Comparison of ENCODE assay signal across 15 cellular contexts in the genomic region with DNA sequence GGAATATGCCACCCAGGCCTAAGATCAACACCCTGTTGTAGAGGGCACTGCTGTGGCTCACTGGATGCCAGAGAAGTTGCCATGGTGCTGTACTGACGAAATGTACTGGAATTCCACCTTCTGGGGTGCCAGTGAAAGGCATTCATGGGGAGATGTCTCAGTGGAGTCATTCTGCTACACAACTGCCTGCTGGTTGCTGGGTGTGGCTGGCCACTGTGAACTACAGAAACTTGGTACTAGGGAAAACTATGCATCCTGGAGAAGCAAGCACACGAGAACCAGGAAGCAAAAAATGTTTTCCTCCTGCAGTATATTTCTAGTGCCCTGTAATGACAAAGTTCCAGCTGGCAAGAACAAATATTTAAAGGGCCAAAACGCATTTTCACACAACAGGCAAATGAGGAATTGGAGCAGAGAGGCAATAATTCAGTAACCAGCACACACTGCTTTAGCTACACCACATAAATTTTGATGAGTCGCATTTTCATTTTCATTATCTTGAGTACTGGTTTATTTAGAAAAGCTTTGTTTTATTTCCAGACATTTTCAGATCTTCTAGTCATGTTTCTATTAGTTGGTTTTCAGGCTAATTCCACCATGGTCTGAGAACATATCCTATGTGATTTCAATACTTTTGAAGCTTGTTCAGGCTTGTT. TPM values are rescaled to one million over a fixed set of nuclear protein-coding genes. Genes with fewer than 3 reads are reported as not detected.
DNase-seq lines count a peak whose midpoint lies in the region; ATAC-seq and TF ChIP-seq lines count a peak whose summit lies in the region.
"Had no signal": no experiment of that assay in that cellular context is flagged by ENCODE, and none has a peak within 500 bp of the region (broad histone marks: within the 10 kb centered on the region; RNA-seq: fewer than 3 reads in every experiment).

No MANE protein-coding gene starts in this region.

- no peak overlapping the region for H3K4me3 ChIP-seq in Peyer's patch
- H3K4me3 ChIP-seq in upper lobe of left lung: no peak overlapping the region
- H3K4me3 ChIP-seq in sigmoid colon: no peak overlapping the region
- no peak overlapping the region for H3K4me3 ChIP-seq in ascending aorta

- H3K9me3 ChIP-seq in Peyer's patch (no peaks in the 10 kb centered on the region), upper lobe of left lung (no peaks in the 10 kb centered on the region), sigmoid colon (peaks cover 0 to 4% (median 0%) of the 10 kb centered on the region in 4 donors), ascending aorta (no peaks in the 10 kb centered on the region)

- H3K4me1 ChIP-seq in Peyer's patch: no peaks in the 10 kb centered on the region
- peaks cover 6% of the 10 kb centered on the region for H3K4me1 ChIP-seq in foreskin keratinocyte
- peaks cover 0 to 7% (median 0%) of the 10 kb centered on the region in 4 donors for H3K4me1 ChIP-seq in upper lobe of left lung
- H3K4me1 ChIP-seq in sigmoid colon: no peaks in the 10 kb centered on the region
- H3K4me1 ChIP-seq in ascending aorta: no peaks in the 10 kb centered on the region

- H3K36me3 Mint-ChIP-seq in activated T-helper 1 cell treated with anti-CD3 and anti-CD28 coated beads, Interleukin-12 subunit alpha, Interleukin-12 subunit beta, Interleukin-2, Interleukin-4 antibody, amounts not matched to agents 30 ng/mL and 10 ng/mL and 1 ng/mL, durations not matched to agents 14 hours and 24 hours and 36 hours (ENCODE audit: low read depth): no peaks in the 10 kb centered on the region

- TF ChIP-seq EP300 in upper lobe of left lung (IDR thresholded peaks at IDR 0.05) (no peak), sigmoid colon (IDR thresholded peaks at IDR 0.05) (no peak)

- ATAC-seq in GM18867 (IDR thresholded peaks at IDR 0.05; ENCODE audit: unreplicated experiment) (peak; percentile 40), foreskin keratinocyte (peak; percentile 81), upper lobe of left lung (ENCODE audit: low FRiP score in 2 of 2) (peak; percentile 19 to 62)
- ATAC-seq: left cardiac atrium; natural killer cell treated with Interleukin-12 subunit alpha and Interleukin-12 subunit beta and Interleukin-15 and Interleukin-18, amount 100 ng/mL, for 72 hours; sciatic nerve; T-helper 17 cell had no signal

- no peak for TF ChIP-seq POLR2A in Peyer's patch (IDR thresholded peaks at IDR 0.05)
- TF ChIP-seq POLR2A in upper lobe of left lung (IDR thresholded peaks at IDR 0.05): no peak
- TF ChIP-seq POLR2A in sigmoid colon (IDR thresholded peaks at IDR 0.05): no peak

- no peaks in the 10 kb centered on the region for H3K36me3 ChIP-seq in Peyer's patch
- no peaks in the 10 kb centered on the region for H3K36me3 ChIP-seq in upper lobe of left lung
- no peaks in the 10 kb centered on the region for H3K36me3 ChIP-seq in sigmoid colon
- H3K36me3 ChIP-seq in ascending aorta: no peaks in the 10 kb centered on the region

- H3K27ac ChIP-seq in Peyer's patch (peak overlapping the region in 1 of 4 donors; percentile 58), foreskin keratinocyte (no peak overlapping the region), upper lobe of left lung (no peak overlapping the region), sigmoid colon (no peak overlapping the region), ascending aorta (no peak overlapping the region)

- H3K27me3 ChIP-seq in Peyer's patch (no peaks in the 10 kb centered on the region), foreskin keratinocyte (no peaks in the 10 kb centered on the region), upper lobe of left lung (no peaks in the 10 kb centered on the region), sigmoid colon (no peaks in the 10 kb centered on the region), ascending aorta (no peaks in the 10 kb centered on the region)

- H3K4me3 Mint-ChIP-seq in activated T-helper 1 cell treated with anti-CD3 and anti-CD28 coated beads, Interleukin-12 subunit alpha, Interleukin-12 subunit beta, Interleukin-2, Interleukin-4 antibody, amounts not matched to agents 30 ng/mL and 10 ng/mL and 1 ng/mL, durations not matched to agents 14 hours and 24 hours and 36 hours: no peak overlapping the region
- H3K4me3 Mint-ChIP-seq: natural killer cell treated with Interleukin-12 subunit alpha and Interleukin-12 subunit beta and Interleukin-15 and Interleukin-18, amount 100 ng/mL, for 72 hours; T-helper 17 cell had no signal

- no peak overlapping the region for H3K27ac Mint-ChIP-seq in activated T-helper 1 cell treated with anti-CD3 and anti-CD28 coated beads, Interleukin-12 subunit alpha, Interleukin-12 subunit beta, Interleukin-2, Interleukin-4 antibody, amounts not matched to agents 30 ng/mL and 10 ng/mL and 1 ng/mL, durations not matched to agents 14 hours and 24 hours and 36 hours
- H3K27ac Mint-ChIP-seq: natural killer cell treated with Interleukin-12 subunit alpha and Interleukin-12 subunit beta and Interleukin-15 and Interleukin-18, amount 100 ng/mL, for 72 hours; T-helper 17 cell had no signal

- peak in 2 of 3 donors; percentile 71 to 72 for DNase-seq in Peyer's patch
- DNase-seq in foreskin keratinocyte: peak in 1 of 2 donors; percentile 81
- peak in 1 of 2 donors; percentile 28 for DNase-seq in upper lobe of left lung
- DNase-seq in sigmoid colon: no peak
- DNase-seq in activated T-helper 1 cell treated with anti-CD3 and anti-CD28 coated beads, Interleukin-12 subunit alpha, Interleukin-12 subunit beta, Interleukin-2, Interleukin-4 antibody, amounts not matched to agents 30 ng/mL and 10 ng/mL and 1 ng/mL, durations not matched to agents 14 hours and 24 hours and 36 hours (ENCODE audit: low spot score): no peak
- DNase-seq in ascending aorta (ENCODE audit: low spot score in 2 of 2): no peak
- DNase-seq: activated CD4-positive, alpha-beta T cell treated with anti-CD3 and anti-CD28 coated beads for 48 hours; left cardiac atrium; NCI-H1436 treated with DMSO at 0.1 percent for 48 hours; NCI-H510A treated with DMSO at 0.1 percent for 48 hours; stimulated activated naive CD4-positive, alpha-beta T cell treated with Interleukin-2 at 50 U/mL for 16 hours; T-helper 17 cell had no signal

- H3K27me3 Mint-ChIP-seq in activated T-helper 1 cell treated with anti-CD3 and anti-CD28 coated beads, Interleukin-12 subunit alpha, Interleukin-12 subunit beta, Interleukin-2, Interleukin-4 antibody, amounts not matched to agents 30 ng/mL and 10 ng/mL and 1 ng/mL, durations not matched to agents 14 hours and 24 hours and 36 hours (ENCODE audit: insufficient read depth): peaks cover 10% of the 10 kb centered on the region
- H3K27me3 Mint-ChIP-seq: T-helper 17 cell had no signal

- no peak for TF ChIP-seq CTCF in Peyer's patch (IDR thresholded peaks at IDR 0.05)
- TF ChIP-seq CTCF in foreskin keratinocyte (conservative IDR thresholded peaks at IDR 0.05): no peak
- no peak for TF ChIP-seq CTCF in upper lobe of left lung (IDR thresholded peaks at IDR 0.05)
- TF ChIP-seq CTCF in sigmoid colon (IDR thresholded peaks at IDR 0.05): no peak
- no peak for TF ChIP-seq CTCF in ascending aorta (IDR thresholded peaks at IDR 0.05)

- intact Hi-C loops in sigmoid colon (cut with DNase I): no loop called here
- intact Hi-C loops in activated T-helper 1 cell treated with anti-CD3 and anti-CD28 coated beads, Interleukin-12 subunit alpha, Interleukin-12 subunit beta, Interleukin-2, Interleukin-4 antibody, amounts not matched to agents 30 ng/mL and 10 ng/mL and 1 ng/mL, durations not matched to agents 14 hours and 24 hours and 36 hours (cut with micrococcal nuclease): no loop called here
- intact Hi-C loops in ascending aorta (cut with DNase I): no loop called here

- H3K4me1 Mint-ChIP-seq in activated T-helper 1 cell treated with anti-CD3 and anti-CD28 coated beads, Interleukin-12 subunit alpha, Interleukin-12 subunit beta, Interleukin-2, Interleukin-4 antibody, amounts not matched to agents 30 ng/mL and 10 ng/mL and 1 ng/mL, durations not matched to agents 14 hours and 24 hours and 36 hours (ENCODE audit: low read depth): peaks cover 6% of the 10 kb centered on the region

- H3K9me3 Mint-ChIP-seq in activated T-helper 1 cell treated with anti-CD3 and anti-CD28 coated beads, Interleukin-12 subunit alpha, Interleukin-12 subunit beta, Interleukin-2, Interleukin-4 antibody, amounts not matched to agents 30 ng/mL and 10 ng/mL and 1 ng/mL, durations not matched to agents 14 hours and 24 hours and 36 hours: no peaks in the 10 kb centered on the region

- 46 to 53% methylated on average over 4 of the region's 4 CpGs for WGBS in upper lobe of left lung, 2 donors
- WGBS in sigmoid colon, 2 donors: 14 to 57% methylated on average over 4 of the region's 4 CpGs

RNA-seq across cellular contexts. Expression of gene RFX7, which starts 18.3 kb away (rescaled TPM):
- 10 to 100 TPM in 3 of 4 donors, 1 to 10 TPM in 1; 9.6 to 20.6 (median 16.2) TPM for total RNA-seq in Peyer's patch
- 23.1 and 24.9 TPM in 2 replicates for total RNA-seq in foreskin keratinocyte
- polyA plus RNA-seq in foreskin keratinocyte: 2.3 and 2.7 TPM in 2 replicates
- 10 to 100 TPM in 4 of 6 donors, 1 to 10 TPM in 2; 8.0 to 17.9 (median 12.5) TPM for total RNA-seq in upper lobe of left lung
- 1 to 10 TPM; 6.7 to 9.1 (median 7.8) TPM for total RNA-seq in sigmoid colon
- 1 to 10 TPM in 1 of 3 donors, under 1 TPM in 2; 0.60 to 3.9 (median 0.92) TPM for polyA plus RNA-seq in sigmoid colon
- total RNA-seq in activated T-helper 1 cell treated with anti-CD3 and anti-CD28 coated beads, Interleukin-12 subunit alpha, Interleukin-12 subunit beta, Interleukin-2, Interleukin-4 antibody, amounts not matched to agents 30 ng/mL and 10 ng/mL and 1 ng/mL, durations not matched to agents 14 hours and 24 hours and 36 hours: 40.7 and 41.7 TPM in 2 replicates
- 14.2 TPM for total RNA-seq in ascending aorta

Comparison
In these comparisons a context has a peak if more than half of its experiments do, and no peak if none do; other contexts are left out.
1. DNase-seq: peak in Peyer's patch (2 of 3); none in sigmoid colon (single experiment), activated T-helper 1 cell treated with anti-CD3 and anti-CD28 coated beads, Interleukin-12 subunit alpha, Interleukin-12 subunit beta, Interleukin-2, Interleukin-4 antibody, amounts not matched to agents 30 ng/mL and 10 ng/mL and 1 ng/mL, durations not matched to agents 14 hours and 24 hours and 36 hours (single experiment) and ascending aorta (0 of 2).
2. Peak in every context shown above with its lines, with median percentiles within 50 percentile points of each other: ATAC-seq.